In genomic region chr3:82627733-82628132, GRCh38 we compare ENCODE assay signal across 28 cellular contexts.
DNase-seq lines count a peak whose midpoint lies in the region; ATAC-seq, FAIRE-seq and TF ChIP-seq lines count a peak whose summit lies in the region.
"Had no signal": no experiment of that assay in that cellular context is flagged by ENCODE, and none has a peak within 500 bp of the region (broad histone marks: within the 10 kb centered on the region; RNA-seq: fewer than 3 reads in every experiment).

No MANE protein-coding gene starts in this region.

- FAIRE-seq in pancreas (lab: Jason Lieb, UNC), result no peak
- FAIRE-seq: A204.1, GM12878, GM12892, GM19239 had no signal

- no peak for TF ChIP-seq CTCF in pancreas (IDR thresholded peaks at IDR 0.05)

- DNase-seq in NCI-H2171 treated with DMSO at 0.1 percent for 48 hours (lab: John Stamatoyannopoulos, UW) (peak; percentile 2), NCI-H2171 (lab: John Stamatoyannopoulos, UW) (no peak), SHP77 (lab: John Stamatoyannopoulos, UW) (peak; percentile 24 to 48), SHP77 treated with DMSO at 0.1 percent for 48 hours (lab: John Stamatoyannopoulos, UW) (peak; percentile 66), pancreas (no peak), NCI-H82 treated with DMSO at 0.1 percent for 48 hours (lab: John Stamatoyannopoulos, UW; ENCODE audit: unreplicated experiment) (no peak), T-helper 17 cell (no peak)
- DNase-seq: 8988T; ACHN; BE2C; C1 segment of cervical spinal cord; CD4-positive, alpha-beta memory T cell; CD4-positive, CD25-positive, alpha-beta regulatory T cell; CD8-positive, alpha-beta memory T cell; COR-L47; DMS 273 treated with DMSO at 0.1 percent for 48 hours; DMS153; DMS53; DMS79; DND-41; EL; GDM1 had no signal

- WGBS in pancreas, 2 donors, result 48 to 61% methylated on average over 5 of the region's 5 CpGs

- H3K9me3 ChIP-seq in pancreas, result no peaks in the 10 kb centered on the region
- H3K9me3 ChIP-seq in T-helper 17 cell (ENCODE audit: control insufficient read depth, low read length, poor library complexity, severe bottlenecking), result no peaks in the 10 kb centered on the region
- H3K9me3 ChIP-seq: BE2C, BLaER1 had no signal

- H3K27ac Mint-ChIP-seq in T-helper 17 cell, result no peak overlapping the region
- H3K27ac Mint-ChIP-seq: CD14-positive monocyte; CD4-positive, alpha-beta memory T cell; CD4-positive, CD25-positive, alpha-beta regulatory T cell; CD8-positive, alpha-beta memory T cell had no signal

- no peak overlapping the region for H3K4me3 ChIP-seq in pancreas
- H3K4me3 ChIP-seq: BLaER1, GM12878 had no signal

- no peaks in the 10 kb centered on the region for H3K36me3 Mint-ChIP-seq in T-helper 17 cell (ENCODE audit: low read depth)
- H3K36me3 Mint-ChIP-seq: CD14-positive monocyte; CD4-positive, alpha-beta memory T cell; CD4-positive, CD25-positive, alpha-beta regulatory T cell had no signal

- peaks cover 0 to 10% (median 6%) of the 10 kb centered on the region in 3 donors for H3K4me1 ChIP-seq in pancreas
- H3K4me1 ChIP-seq: BE2C, BLaER1 had no signal

- H3K27ac ChIP-seq in pancreas, result peak overlapping the region in 3 of 4 donors; percentile 51 to 68 (median 54)
- H3K27ac ChIP-seq: BLaER1 had no signal

- no peak overlapping the region for H3K4me3 Mint-ChIP-seq in T-helper 17 cell
- H3K4me3 Mint-ChIP-seq: CD14-positive monocyte; CD4-positive, alpha-beta memory T cell; CD4-positive, CD25-positive, alpha-beta regulatory T cell; CD8-positive, alpha-beta memory T cell had no signal

- intact Hi-C loops in pancreas (cut with DNase I), result no loop called here

- no peaks in the 10 kb centered on the region for H3K27me3 Mint-ChIP-seq in T-helper 17 cell
- H3K27me3 Mint-ChIP-seq: CD4-positive, alpha-beta memory T cell; CD4-positive, CD25-positive, alpha-beta regulatory T cell; CD8-positive, alpha-beta memory T cell had no signal

- H3K36me3 ChIP-seq in pancreas, result no peaks in the 10 kb centered on the region
- H3K36me3 ChIP-seq: BE2C, BLaER1 had no signal

- no peaks in the 10 kb centered on the region for H3K4me1 Mint-ChIP-seq in T-helper 17 cell
- H3K4me1 Mint-ChIP-seq: CD14-positive monocyte; CD4-positive, alpha-beta memory T cell; CD4-positive, CD25-positive, alpha-beta regulatory T cell; CD8-positive, alpha-beta memory T cell had no signal

- ATAC-seq in pancreas (peak; percentile 25 to 73 (median 57)), T-helper 17 cell (no peak)
- ATAC-seq: GM12878 had no signal

- H3K27me3 ChIP-seq in pancreas, result no peaks in the 10 kb centered on the region
- H3K27me3 ChIP-seq: BE2C, BLaER1 had no signal

Comparison
In these comparisons a context has a peak if more than half of its experiments do, and no peak if none do; other contexts are left out.
1. DNase-seq: peak in NCI-H2171 treated with DMSO at 0.1 percent for 48 hours (single experiment), SHP77 (2 of 2) and SHP77 treated with DMSO at 0.1 percent for 48 hours (single experiment); none in NCI-H2171 (single experiment), pancreas (0 of 6), NCI-H82 treated with DMSO at 0.1 percent for 48 hours (single experiment) and T-helper 17 cell (0 of 3).